ENCODE assay signal across 9 cellular contexts in genomic region chr10:72009430-72010081, GRCh38. TPM values are rescaled to one million over a fixed set of nuclear protein-coding genes. Genes with fewer than 3 reads are reported as not detected.
DNase-seq lines count a peak whose midpoint lies in the region; ATAC-seq and TF ChIP-seq lines count a peak whose summit lies in the region.
"Had no signal": no experiment of that assay in that cellular context is flagged by ENCODE, and none has a peak within 500 bp of the region (broad histone marks: within the 10 kb centered on the region; RNA-seq: fewer than 3 reads in every experiment).

No MANE protein-coding gene starts in this region.

- no peak overlapping the region; the same call in 1 of the 2 replicates for H3K14ac ChIP-seq in H9 (ENCODE audit: insufficient read depth, low read length)

- H2BK20ac ChIP-seq in H9 (ENCODE audit: low read depth, low read length, poor library complexity, severe bottlenecking), result no peak overlapping the region

- H3K56ac ChIP-seq in H9 (ENCODE audit: insufficient read length, low read depth, low read length), result no peak overlapping the region

- no peaks in the 10 kb centered on the region for H3K27me3 Mint-ChIP-seq in H9 (ENCODE audit: low read depth)
- no peaks in the 10 kb centered on the region for H3K27me3 Mint-ChIP-seq in brain
- H3K27me3 Mint-ChIP-seq in immature natural killer cell (ENCODE audit: low read depth in 3 of 3), result no peaks in the 10 kb centered on the region
- no peaks in the 10 kb centered on the region for H3K27me3 Mint-ChIP-seq in CD4-positive, alpha-beta T cell

- H3K4me1 Mint-ChIP-seq in H9, result peaks cover 2 to 3% of the 10 kb centered on the region in 2 experiments
- H3K4me1 Mint-ChIP-seq in brain, result peaks cover 73% of the 10 kb centered on the region
- no peaks in the 10 kb centered on the region for H3K4me1 Mint-ChIP-seq in immature natural killer cell
- H3K4me1 Mint-ChIP-seq in CD4-positive, alpha-beta T cell (ENCODE audit: low read depth), result no peaks in the 10 kb centered on the region

- H3K36me3 ChIP-seq in iPS-15b (ENCODE audit: control insufficient read depth, insufficient read depth, low read length) (peaks cover 5% of the 10 kb centered on the region), gastrocnemius medialis (peaks cover 0 to 28% of the 10 kb centered on the region in 2 donors)

- no peak overlapping the region for H2BK120ac ChIP-seq in H9 (ENCODE audit: low read depth, low read length, poor library complexity, severe bottlenecking)

- CTCF ChIA-PET in CD4-positive, alpha-beta T cell (lab: Charles Lee), result no interaction called here

- H3K4me1 ChIP-seq in H9 (ENCODE audit: insufficient read depth, low read length) (no peaks in the 10 kb centered on the region), iPS-15b (ENCODE audit: control insufficient read depth, insufficient read depth, low read length) (no peaks in the 10 kb centered on the region), gastrocnemius medialis (peaks cover 52 to 58% of the 10 kb centered on the region in 2 donors)

- no peak overlapping the region for H3T11ph ChIP-seq in H9 (ENCODE audit: low read length)

- no peaks in the 10 kb centered on the region for H3K23me2 ChIP-seq in H9 (ENCODE audit: insufficient read length, low read depth, low read length, poor library complexity, severe bottlenecking)

- intact Hi-C loops in gastrocnemius medialis (cut with DNase I; ENCODE audit: low total_unique reads), result loop anchor here (1.0 kb wide), 1 partner anchor 46 kb away; no protein-coding TSS in a partner anchor
- intact Hi-C loops in CD4-positive, alpha-beta T cell (cut with DNase I, micrococcal nuclease), result no loop called here

- no peak overlapping the region for H2BK15ac ChIP-seq in H9 (ENCODE audit: low read depth, low read length)

- no peaks in the 10 kb centered on the region for H4K20me1 ChIP-seq in H9 (ENCODE audit: control insufficient read depth, insufficient read depth, insufficient read length)

- H3K27ac Mint-ChIP-seq in H9, result peak overlapping the region in 2 of 3 experiments; percentile 73 to 94; a peak in 5 of 7 replicates
- H3K27ac Mint-ChIP-seq in brain, result peak overlapping the region; percentile 93 to 99 (median 96)
- H3K27ac Mint-ChIP-seq in immature natural killer cell, result no peak overlapping the region
- H3K27ac Mint-ChIP-seq in CD4-positive, alpha-beta T cell, result no peak overlapping the region

- H3K27me3 ChIP-seq in H9 (ENCODE audit: insufficient read depth, low read length) (no peaks in the 10 kb centered on the region), iPS-15b (ENCODE audit: control insufficient read depth, insufficient read depth, low read length) (no peaks in the 10 kb centered on the region), gastrocnemius medialis (no peaks in the 10 kb centered on the region)
- no peaks in the 10 kb centered on the region for H3K27me3 ChIP-seq in CD4-positive, alpha-beta T cell (ENCODE audit: control insufficient read depth, insufficient read depth, low read length)

- ATAC-seq in gastrocnemius medialis, result peak; percentile 93 to 95
- no peak for ATAC-seq in CD4-positive, alpha-beta T cell (ENCODE audit: poor library complexity)
- ATAC-seq: HCT116 had no signal

- H3K4me3 ChIP-seq in iPS-15b (ENCODE audit: low read depth, low read length), result no peak overlapping the region
- peak overlapping the region in 3 of 4 donors; percentile 5 to 18 (median 11) for H3K4me3 ChIP-seq in gastrocnemius medialis

- no peak overlapping the region for H3K4ac ChIP-seq in H9 (ENCODE audit: low read depth, low read length)

- H2AFZ ChIP-seq in H9 (ENCODE audit: low read length), result no peak overlapping the region

- no peak overlapping the region for H2BK12ac ChIP-seq in H9 (ENCODE audit: insufficient read length, low read depth, low read length)

- TF ChIP-seq CTCF in H9 (conservative IDR thresholded peaks at IDR 0.05) (no peak), brain (conservative IDR thresholded peaks at IDR 0.05) (no peak), gastrocnemius medialis (IDR thresholded peaks at IDR 0.05 in 4 of 5, conservative IDR thresholded peaks at IDR 0.05 in 1 of 5) (no peak)
- no peak for TF ChIP-seq CTCF in CD4-positive, alpha-beta T cell (IDR thresholded peaks at IDR 0.05)

- no peaks in the 10 kb centered on the region for H3K79me1 ChIP-seq in H9 (ENCODE audit: insufficient read depth, low read depth, low read length, poor library complexity, severe bottlenecking)

- H3K27ac ChIP-seq in H9 (ENCODE audit: insufficient read length, low read depth, low read length) (no peak overlapping the region), gastrocnemius medialis (peak overlapping the region; percentile 86 to 92 (median 88))
- H3K27ac ChIP-seq in CD4-positive, alpha-beta T cell (ENCODE audit: low read depth, low read length), result no peak overlapping the region

- no peak overlapping the region for H2AK5ac ChIP-seq in H9 (ENCODE audit: insufficient read length, low read length)

- no peaks in the 10 kb centered on the region for H3K9me3 Mint-ChIP-seq in H9
- no peaks in the 10 kb centered on the region for H3K9me3 Mint-ChIP-seq in brain
- H3K9me3 Mint-ChIP-seq in immature natural killer cell, result no peaks in the 10 kb centered on the region
- no peaks in the 10 kb centered on the region for H3K9me3 Mint-ChIP-seq in CD4-positive, alpha-beta T cell

- H2BK5ac ChIP-seq in H9 (ENCODE audit: insufficient read length, low read length), result no peak overlapping the region

- no peak overlapping the region for H3K4me3 Mint-ChIP-seq in H9
- peak overlapping the region; percentile 21 to 57 (median 42) for H3K4me3 Mint-ChIP-seq in brain
- H3K4me3 Mint-ChIP-seq in immature natural killer cell, result no peak overlapping the region
- no peak overlapping the region for H3K4me3 Mint-ChIP-seq in CD4-positive, alpha-beta T cell

- POLR2A ChIA-PET in CD4-positive, alpha-beta T cell (lab: Charles Lee), result no interaction called here

- in situ Hi-C loops in gastrocnemius medialis (cut with MboI; ENCODE audit: low sequenced_read_pairs in 4 of 4), result no loop called here

- H4K8ac ChIP-seq in H9 (replicated peaks; ENCODE audit: insufficient read length, low read depth, low read length), result no peak overlapping the region

- no peak overlapping the region for H3K4me2 ChIP-seq in H9 (ENCODE audit: insufficient read depth, insufficient read length, low read length)

- no peaks in the 10 kb centered on the region for H3K9me3 ChIP-seq in H9 (ENCODE audit: control insufficient read depth, low read depth, low read length)
- no peaks in the 10 kb centered on the region for H3K9me3 ChIP-seq in iPS-15b (ENCODE audit: control insufficient read depth, insufficient read depth, low read length)
- H3K9me3 ChIP-seq in gastrocnemius medialis, result no peaks in the 10 kb centered on the region
- no peaks in the 10 kb centered on the region for H3K9me3 ChIP-seq in CD4-positive, alpha-beta T cell (ENCODE audit: control insufficient read depth, low read length)

- no peak overlapping the region for H4K91ac ChIP-seq in H9 (ENCODE audit: insufficient read length, low read depth, low read length)

- H3K36me3 Mint-ChIP-seq in H9 (ENCODE audit: insufficient read depth in 1 of 3, low read depth in 3 of 3), result peaks cover 0 to 8% (median 2%) of the 10 kb centered on the region in 3 experiments; a peak in 2 of 7 replicates
- peaks cover 35% of the 10 kb centered on the region for H3K36me3 Mint-ChIP-seq in brain
- no peaks in the 10 kb centered on the region for H3K36me3 Mint-ChIP-seq in immature natural killer cell
- H3K36me3 Mint-ChIP-seq in CD4-positive, alpha-beta T cell (ENCODE audit: low read depth), result no peaks in the 10 kb centered on the region

- no peak overlapping the region for H4K5ac ChIP-seq in H9 (ENCODE audit: insufficient read length, low read depth, low read length)

- H3K18ac ChIP-seq in H9 (ENCODE audit: insufficient read length, low read depth, low read length), result no peak overlapping the region

- no CpG with 5 or more reads among the region's 12 CpGs for WGBS in H9 (ENCODE audit: extremely low coverage, insufficient read length, low lambda C conversion rate)

- no peak overlapping the region for H3K23ac ChIP-seq in H9 (ENCODE audit: insufficient read length, low read depth, low read length)

- no peak for TF ChIP-seq POLR2A in gastrocnemius medialis (IDR thresholded peaks at IDR 0.05)

- no peaks in the 10 kb centered on the region for H3K79me2 ChIP-seq in H9 (ENCODE audit: insufficient read depth, low read length)

- DNase-seq in H9 (no peak), gastrocnemius medialis (peak; percentile 86 to 94), immature natural killer cell (no peak), RKO (ENCODE audit: low spot score) (no peak), NOMO-1 treated with dmso at 0.1 percent for 144 hours (lab: John Stamatoyannopoulos, UW; ENCODE audit: unreplicated experiment) (no peak)
- DNase-seq in CD4-positive, alpha-beta T cell, result no peak

- H3K9ac ChIP-seq in H9 (ENCODE audit: extremely low read depth, insufficient read length, low read length) (no peak overlapping the region), iPS-15b (ENCODE audit: low read depth, low read length) (peak overlapping the region; percentile 24)

RNA-seq across cellular contexts. Expression of gene CHST3, which starts 45.4 kb away (rescaled TPM):
- total RNA-seq in H9 (2021), result 6.0 and 6.1 TPM in 2 replicates
- polyA plus RNA-seq in brain (ENCODE audit: insufficient read depth, low read depth, low replicate concordance), result 11.4 TPM
- 10 to 100 TPM; 11.5 to 31.6 (median 16.3) TPM for total RNA-seq in gastrocnemius medialis
- not detected for polyA plus RNA-seq in immature natural killer cell
- total RNA-seq in CD4-positive, alpha-beta T cell, result not detected

Comparison
In these comparisons a context has a peak if more than half of its experiments do, and no peak if none do; other contexts are left out.
1. DNase-seq: peak in gastrocnemius medialis (2 of 2); none in H9 (single experiment), immature natural killer cell (0 of 3), RKO (single experiment), NOMO-1 treated with dmso at 0.1 percent for 144 hours (single experiment) and CD4-positive, alpha-beta T cell (0 of 10).
2. H3K27ac ChIP-seq: peak in gastrocnemius medialis (4 of 4); none in H9 (single experiment) and CD4-positive, alpha-beta T cell (single experiment).
3. H3K27ac Mint-ChIP-seq: peak in H9 (2 of 3) and brain (5 of 5); none in immature natural killer cell (0 of 6) and CD4-positive, alpha-beta T cell (single experiment).
4. H3K4me3 Mint-ChIP-seq: peak in brain (5 of 5); none in H9 (0 of 2), immature natural killer cell (0 of 5) and CD4-positive, alpha-beta T cell (single experiment).